In the genomic region with DNA sequence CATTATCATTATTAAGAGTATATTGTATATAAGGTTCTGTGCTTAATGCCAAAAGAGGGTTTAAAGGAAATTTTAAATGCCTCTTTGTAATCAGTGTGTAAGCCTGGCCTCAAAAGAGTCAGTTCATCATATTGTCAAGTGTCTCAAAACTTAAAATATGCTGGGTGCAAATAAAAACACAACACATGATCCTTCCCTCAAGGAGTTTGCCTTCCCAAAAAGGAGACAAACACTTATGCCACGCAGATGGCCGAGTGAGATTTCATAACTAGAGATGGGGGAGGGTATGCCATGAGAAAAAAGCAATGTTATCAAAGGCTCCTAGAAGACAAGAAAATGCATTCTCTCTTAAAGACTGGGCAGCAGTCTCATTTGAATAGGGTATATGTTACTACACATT, we compare ENCODE assay signal across 21 cellular contexts.
"Had no signal": no experiment of that assay in that cellular context is flagged by ENCODE, and none has a peak within 500 bp of the region (broad histone marks: within the 10 kb centered on the region; RNA-seq: fewer than 3 reads in every experiment).

No MANE protein-coding gene starts in this region.

- H3K4me3 Mint-ChIP-seq: activated CD4-positive, alpha-beta memory T cell treated with anti-CD3 and anti-CD28 coated beads, Interleukin-2, amount 10 ng/mL, durations not matched to agents 7 days and 5 days; activated T-cell treated with anti-CD3 and anti-CD28 coated beads, Interleukin-2, amount 50 U/mL, for 4 hours; T-helper 17 cell; WTC11 had no signal

- H3K27me3 Mint-ChIP-seq: activated CD4-positive, alpha-beta memory T cell treated with anti-CD3 and anti-CD28 coated beads, Interleukin-2, amount 10 ng/mL, durations not matched to agents 7 days and 5 days; T-helper 17 cell had no signal

- ATAC-seq: activated naive CD4-positive, alpha-beta T cell treated with anti-CD3 and anti-CD28 coated beads, Interleukin-2, amount 50 U/mL, for 72 hours; activated T-cell treated with anti-CD3 and anti-CD28 coated beads, Interleukin-2, amount 50 U/mL, for 4 hours; K562; PC-3; T-helper 17 cell; WTC11 had no signal

- H3K4me1 Mint-ChIP-seq: activated CD4-positive, alpha-beta memory T cell treated with anti-CD3 and anti-CD28 coated beads, Interleukin-2, amount 10 ng/mL, durations not matched to agents 7 days and 5 days; WTC11 had no signal

- H3K9me3 Mint-ChIP-seq: activated CD4-positive, alpha-beta memory T cell treated with anti-CD3 and anti-CD28 coated beads, Interleukin-2, amount 10 ng/mL, durations not matched to agents 7 days and 5 days; activated naive CD4-positive, alpha-beta T cell treated with anti-CD3 and anti-CD28 coated beads, Interleukin-2, amount 50 U/mL, for 72 hours; activated T-cell treated with anti-CD3 and anti-CD28 coated beads, Interleukin-2, amount 50 U/mL, for 4 hours; WTC11 had no signal

- DNase-seq: activated CD4-positive, alpha-beta memory T cell treated with anti-CD3 and anti-CD28 coated beads, Interleukin-2, amount 10 ng/mL, durations not matched to agents 7 days and 5 days; activated CD4-positive, alpha-beta T cell treated with anti-CD3 and anti-CD28 coated beads, Interleukin-2, amount 50 U/mL, for 1 hour; activated CD8-positive, alpha-beta memory T cell treated with anti-CD3 and anti-CD28 coated beads, Interleukin-2, amount 50 U/mL, for 48 hours; activated T-cell treated with anti-CD3 and anti-CD28 coated beads, Interleukin-2, amount 50 U/mL, for 4 hours; adrenal gland; anterior cingulate cortex; caudate nucleus; Karpas-422; NCI-H1105 treated with DMSO at 0.1 percent for 48 hours; NCI-H1436 treated with DMSO at 0.1 percent for 48 hours; NCI-H187; NCI-H2081; NCI-H510A treated with DMSO at 0.1 percent for 48 hours; NCI-H69; PC-3; SHP77; T-helper 17 cell; T-helper 9 cell had no signal

- H3K27ac Mint-ChIP-seq: activated CD4-positive, alpha-beta memory T cell treated with anti-CD3 and anti-CD28 coated beads, Interleukin-2, amount 10 ng/mL, durations not matched to agents 7 days and 5 days; activated naive CD4-positive, alpha-beta T cell treated with anti-CD3 and anti-CD28 coated beads, Interleukin-2, amount 50 U/mL, for 72 hours; T-helper 17 cell; WTC11 had no signal

- H3K36me3 Mint-ChIP-seq: activated naive CD4-positive, alpha-beta T cell treated with anti-CD3 and anti-CD28 coated beads, Interleukin-2, amount 50 U/mL, for 72 hours had no signal
